22 cellular contexts compared by ENCODE assay signal in genomic region chr9:8871396-8871795, GRCh38.
"Had no signal": no experiment of that assay in that cellular context is flagged by ENCODE, and none has a peak within 500 bp of the region (broad histone marks: within the 10 kb centered on the region; RNA-seq: fewer than 3 reads in every experiment).

No MANE protein-coding gene starts in this region.

- H3K27me3 Mint-ChIP-seq: activated naive CD4-positive, alpha-beta T cell treated with anti-CD3 and anti-CD28 coated beads, Interleukin-2, amount 50 U/mL, for 24 hours; central memory CD8-positive, alpha-beta T cell; natural killer cell treated with Interleukin-12 subunit alpha and Interleukin-12 subunit beta and Interleukin-15 and Interleukin-18, amount 100 ng/mL, for 72 hours; stimulated activated memory B cell treated with anti-CD40 and anti-IgM and Interleukin-4, amounts not matched to agents 10 μg/mL and 1 μg/mL and 100 μg/mL, for 72 hours had no signal

- H3K36me3 ChIP-seq: brain microvascular endothelial cell, colonic mucosa, gastroesophageal sphincter, heart left ventricle, neutrophil, ovary, stomach, upper lobe of left lung had no signal

- ATAC-seq: gastroesophageal sphincter; natural killer cell treated with Interleukin-12 subunit alpha and Interleukin-12 subunit beta and Interleukin-15 and Interleukin-18, amount 100 ng/mL, for 72 hours; sciatic nerve; stimulated activated memory B cell treated with anti-CD40 and anti-IgM and Interleukin-4, amounts not matched to agents 10 μg/mL and 1 μg/mL and 100 μg/mL, for 72 hours; T-cell had no signal

- H3K27ac ChIP-seq: brain microvascular endothelial cell, colonic mucosa, epithelial cell of prostate, gastroesophageal sphincter, neutrophil, ovary, stomach, testis, upper lobe of left lung had no signal

- H3K9me3 ChIP-seq: colonic mucosa, gastroesophageal sphincter, heart left ventricle, neutrophil, ovary, stomach, testis, upper lobe of left lung had no signal

- H3K4me3 ChIP-seq: colonic mucosa, gastroesophageal sphincter, heart left ventricle, lung, ovary, stomach, testis, upper lobe of left lung had no signal

- H3K27me3 ChIP-seq: brain microvascular endothelial cell, colonic mucosa, gastroesophageal sphincter, heart left ventricle, neutrophil, ovary, stomach, testis, upper lobe of left lung had no signal

- H3K9me3 Mint-ChIP-seq: activated naive CD4-positive, alpha-beta T cell treated with anti-CD3 and anti-CD28 coated beads, Interleukin-2, amount 50 U/mL, for 24 hours; stimulated activated memory B cell treated with anti-CD40 and anti-IgM and Interleukin-4, amounts not matched to agents 10 μg/mL and 1 μg/mL and 100 μg/mL, for 72 hours; T-cell had no signal

- H3K36me3 Mint-ChIP-seq: activated naive CD4-positive, alpha-beta T cell treated with anti-CD3 and anti-CD28 coated beads, Interleukin-2, amount 50 U/mL, for 24 hours; natural killer cell treated with Interleukin-12 subunit alpha and Interleukin-12 subunit beta and Interleukin-15 and Interleukin-18, amount 100 ng/mL, for 72 hours; stimulated activated memory B cell treated with anti-CD40 and anti-IgM and Interleukin-4, amounts not matched to agents 10 μg/mL and 1 μg/mL and 100 μg/mL, for 72 hours; T-cell had no signal

- H3K4me3 Mint-ChIP-seq: activated naive CD4-positive, alpha-beta T cell treated with anti-CD3 and anti-CD28 coated beads, Interleukin-2, amount 50 U/mL, for 24 hours; central memory CD8-positive, alpha-beta T cell; natural killer cell treated with Interleukin-12 subunit alpha and Interleukin-12 subunit beta and Interleukin-15 and Interleukin-18, amount 100 ng/mL, for 72 hours; stimulated activated memory B cell treated with anti-CD40 and anti-IgM and Interleukin-4, amounts not matched to agents 10 μg/mL and 1 μg/mL and 100 μg/mL, for 72 hours; T-cell had no signal

- DNase-seq: activated CD4-positive, alpha-beta T cell treated with anti-CD3 and anti-CD28 coated beads for 1 hour; activated CD4-positive, alpha-beta T cell treated with anti-CD3 and anti-CD28 coated beads, Interleukin-2, amount 50 U/mL, for 1 hour; activated gamma-delta T cell treated with Interleukin-2 at 50 U/mL for 16 hours; activated T-cell treated with anti-CD3 and anti-CD28 coated beads, Interleukin-2, amount 50 U/mL, for 1 hour; aorta; brain microvascular endothelial cell; heart left ventricle; ovary; stomach; T-cell; testis; upper lobe of left lung had no signal

- H3K4me1 ChIP-seq: colonic mucosa, gastroesophageal sphincter, stomach, testis, upper lobe of left lung had no signal

- H3K27ac Mint-ChIP-seq: activated naive CD4-positive, alpha-beta T cell treated with anti-CD3 and anti-CD28 coated beads, Interleukin-2, amount 50 U/mL, for 24 hours; natural killer cell treated with Interleukin-12 subunit alpha and Interleukin-12 subunit beta and Interleukin-15 and Interleukin-18, amount 100 ng/mL, for 72 hours; stimulated activated memory B cell treated with anti-CD40 and anti-IgM and Interleukin-4, amounts not matched to agents 10 μg/mL and 1 μg/mL and 100 μg/mL, for 72 hours; T-cell had no signal

- H3K4me1 Mint-ChIP-seq: activated naive CD4-positive, alpha-beta T cell treated with anti-CD3 and anti-CD28 coated beads, Interleukin-2, amount 50 U/mL, for 24 hours; central memory CD8-positive, alpha-beta T cell; stimulated activated memory B cell treated with anti-CD40 and anti-IgM and Interleukin-4, amounts not matched to agents 10 μg/mL and 1 μg/mL and 100 μg/mL, for 72 hours; T-cell had no signal
